1 cellular context compared by ENCODE assay signal in the genomic region with DNA sequence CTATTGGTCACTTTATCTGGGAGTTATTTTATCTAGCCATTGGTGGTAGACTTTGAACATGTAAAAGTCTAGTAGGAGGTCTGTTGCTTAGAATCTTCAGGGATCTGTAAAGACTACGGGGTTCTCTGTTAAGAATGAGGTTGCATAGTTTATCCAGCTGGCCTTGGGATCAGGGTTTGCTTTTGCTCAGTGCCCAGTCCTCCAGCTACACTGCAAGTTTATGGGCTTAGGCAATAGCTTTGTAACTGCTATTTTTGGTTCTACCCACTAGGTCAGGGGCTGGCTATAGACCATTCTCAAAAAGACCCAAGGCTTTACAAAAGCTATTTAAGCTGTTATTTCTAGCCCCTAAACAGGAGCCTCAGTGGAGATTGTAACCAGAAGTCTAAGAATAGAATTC.
TF ChIP-seq lines count a peak whose summit lies in the region.

No MANE protein-coding gene starts in this region.

TF ChIP-seq in endothelial cell of umbilical vein, 7 proteins besides CTCF, POLR2A, EP300 and RAD21:
- TF ChIP-seq MAX (IDR thresholded peaks at IDR 0.05; ENCODE audit: insufficient read depth, insufficient read length) = no peak
- TF ChIP-seq GATA2 (IDR thresholded peaks at IDR 0.05; ENCODE audit: insufficient read depth, insufficient read length, low read depth, low read length) = no peak
- TF ChIP-seq FOS (IDR thresholded peaks at IDR 0.05; ENCODE audit: borderline replicate concordance, insufficient read depth, low read length) = no peak
- TF ChIP-seq JUN (IDR thresholded peaks at IDR 0.05; ENCODE audit: borderline replicate concordance, insufficient read depth, insufficient read length, low read depth) = no peak
- TF ChIP-seq POLR2AphosphoS5 (IDR thresholded peaks at IDR 0.05; ENCODE audit: insufficient read depth, low read depth, low read length) = no peak
- no peak for TF ChIP-seq EZH2 (IDR thresholded peaks at IDR 0.05; ENCODE audit: borderline replicate concordance, low read depth, low read length, severe bottlenecking)
- TF ChIP-seq MYC (IDR thresholded peaks at IDR 0.05; ENCODE audit: low read depth, low read length) = no peak
